11 cellular contexts compared by ENCODE assay signal in the genomic region with DNA sequence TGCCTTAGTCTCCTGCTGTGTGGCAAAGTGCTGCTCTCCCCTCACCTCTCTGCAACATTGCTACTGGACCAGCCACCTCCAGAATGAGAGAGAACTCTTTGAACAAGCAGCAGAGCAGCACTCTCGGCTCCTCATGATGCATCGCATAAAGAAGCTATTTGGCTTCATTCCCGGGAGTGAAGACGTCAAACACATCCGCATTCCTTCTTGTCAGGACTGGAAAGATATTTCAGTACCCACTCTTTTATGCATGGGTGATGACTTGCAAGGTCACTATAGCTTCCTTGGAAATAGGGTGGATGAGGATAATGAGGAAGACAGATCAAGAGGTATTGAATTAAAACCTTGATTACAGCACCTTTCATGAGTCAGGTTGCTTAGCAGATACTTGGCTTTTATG. TPM values are rescaled to one million over a fixed set of nuclear protein-coding genes. Genes with fewer than 3 reads are reported as not detected.
DNase-seq lines count a peak whose midpoint lies in the region; ATAC-seq and TF ChIP-seq lines count a peak whose summit lies in the region.
"Had no signal": no experiment of that assay in that cellular context is flagged by ENCODE, and none has a peak within 500 bp of the region (broad histone marks: within the 10 kb centered on the region; RNA-seq: fewer than 3 reads in every experiment).

No MANE protein-coding gene starts in this region.

- H3K9me3 Mint-ChIP-seq in CD4-positive, alpha-beta T cell, result no peaks in the 10 kb centered on the region

- H3K79me2 ChIP-seq in SK-N-SH (ENCODE audit: insufficient read depth), result no peaks in the 10 kb centered on the region

- H3K27me3 ChIP-seq in SK-N-SH (ENCODE audit: insufficient read depth) (no peaks in the 10 kb centered on the region), testis (no peaks in the 10 kb centered on the region)
- peaks cover 6% of the 10 kb centered on the region for H3K27me3 ChIP-seq in CD4-positive, alpha-beta T cell (ENCODE audit: control insufficient read depth, insufficient read depth, low read length)

- 12% methylated on average over 5 of the region's 5 CpGs for WGBS in SK-N-SH (ENCODE audit: low lambda C conversion rate)
- 30 to 42% methylated on average over 5 of the region's 5 CpGs for WGBS in testis, 2 donors

- H3K9me3 ChIP-seq in SK-N-SH (no peaks in the 10 kb centered on the region), testis (no peaks in the 10 kb centered on the region)
- no peaks in the 10 kb centered on the region for H3K9me3 ChIP-seq in CD4-positive, alpha-beta T cell (ENCODE audit: control insufficient read depth, low read length)

- peak; percentile 55 to 86 for ATAC-seq in left cardiac atrium
- ATAC-seq in CD4-positive, alpha-beta T cell (ENCODE audit: poor library complexity), result no peak
- no peak for ATAC-seq in GM18867 (IDR thresholded peaks at IDR 0.05; ENCODE audit: unreplicated experiment)

- peak; percentile 3 for DNase-seq in NCI-H510A treated with DMSO at 0.1 percent for 48 hours (lab: John Stamatoyannopoulos, UW)
- DNase-seq in NCI-H510A (lab: John Stamatoyannopoulos, UW), result no peak
- DNase-seq in SK-N-SH, result no peak
- DNase-seq in left cardiac atrium, result peak; percentile 46
- DNase-seq in testis, result peak; percentile 66
- DNase-seq in NCI-H524 treated with DMSO at 0.1 percent for 48 hours (lab: John Stamatoyannopoulos, UW), result no peak
- no peak for DNase-seq in CD4-positive, alpha-beta T cell
- DNase-seq: activated gamma-delta T cell treated with Interleukin-2 at 50 U/mL for 16 hours had no signal

- TF ChIP-seq CTCF in SK-N-SH (IDR thresholded peaks at IDR 0.05) (no peak), testis (IDR thresholded peaks at IDR 0.05) (no peak)
- TF ChIP-seq CTCF in CD4-positive, alpha-beta T cell (IDR thresholded peaks at IDR 0.05), result no peak

- no peak overlapping the region for H3K4me3 Mint-ChIP-seq in CD4-positive, alpha-beta T cell

- no peaks in the 10 kb centered on the region for H3K36me3 ChIP-seq in SK-N-SH (replicated peaks in 1 of 2; ENCODE audit: control insufficient read depth in 1 of 2, insufficient read depth in 2 of 2, low read length in 1 of 2)
- H3K36me3 ChIP-seq in testis (ENCODE audit: low read depth, missing control alignments), result no peaks in the 10 kb centered on the region

- H3K27ac ChIP-seq in SK-N-SH (ENCODE audit: low read depth in 2 of 2, low read length in 1 of 2), result peak overlapping the region; percentile 67 to 79
- no peak overlapping the region for H3K27ac ChIP-seq in testis
- H3K27ac ChIP-seq in CD4-positive, alpha-beta T cell (ENCODE audit: low read depth, low read length), result no peak overlapping the region
- H3K27ac ChIP-seq: SK-N-MC had no signal

- H3K4me1 ChIP-seq in SK-N-SH (ENCODE audit: control insufficient read depth in 1 of 2, insufficient read depth in 2 of 2, low read depth in 1 of 2, low read length in 1 of 2), result peaks cover 2 to 28% of the 10 kb centered on the region in 2 experiments; a peak in 3 of 4 replicates
- H3K4me1 ChIP-seq in testis, result peaks cover under 1% of the 10 kb centered on the region

- H3K4me1 Mint-ChIP-seq in CD4-positive, alpha-beta T cell (ENCODE audit: low read depth), result no peaks in the 10 kb centered on the region

- no peaks in the 10 kb centered on the region for H3K9me2 ChIP-seq in SK-N-SH

- H3K27me3 Mint-ChIP-seq in CD4-positive, alpha-beta T cell, result peaks cover 15% of the 10 kb centered on the region

- CTCF ChIA-PET in SK-N-SH (lab: Yijun Ruan, JAX), result interaction anchor here (4.0 to 5.0 kb wide), 3 partner anchors 18 to 290 kb away, joined by 28 to 60 read pairs (median 58); no protein-coding TSS in a partner anchor
- CTCF ChIA-PET in CD4-positive, alpha-beta T cell (lab: Charles Lee), result no interaction called here

- intact Hi-C loops in left cardiac atrium (cut with DNase I) (no loop called here), testis (cut with DNase I; ENCODE audit: low total_unique reads) (no loop called here)
- intact Hi-C loops in CD4-positive, alpha-beta T cell (cut with DNase I, micrococcal nuclease), result no loop called here

- TF ChIP-seq EP300 in SK-N-SH (IDR thresholded peaks at IDR 0.05; ENCODE audit: borderline replicate concordance in 1 of 2, low read depth in 1 of 2, low read length in 1 of 2), result peak in 1 of 2 experiments; percentile 77; a peak in 1 of 4 replicates

- no peak overlapping the region for H3K27ac Mint-ChIP-seq in CD4-positive, alpha-beta T cell

- no peaks in the 10 kb centered on the region for H4K20me1 ChIP-seq in SK-N-SH (ENCODE audit: insufficient read depth)

- no peak overlapping the region for H3K9ac ChIP-seq in SK-N-SH

- H3K4me2 ChIP-seq in SK-N-SH, result peak overlapping the region; percentile 41

- POLR2A ChIA-PET in SK-N-SH (lab: Yijun Ruan, JAX), result no interaction called here
- POLR2A ChIA-PET in CD4-positive, alpha-beta T cell (lab: Charles Lee), result no interaction called here

- TF ChIP-seq RAD21 in SK-N-SH (IDR thresholded peaks at IDR 0.05; ENCODE audit: low read length), result no peak

- H2AFZ ChIP-seq in SK-N-SH (ENCODE audit: low read depth), result 0 out of 2 replicates have a peak overlapping the region, but pooled peaks have one; percentile 21

- H3K4me3 ChIP-seq in SK-N-SH (ENCODE audit: low read depth in 2 of 2, low read length in 1 of 2) (no peak overlapping the region), testis (no peak overlapping the region)
- H3K4me3 ChIP-seq: SK-N-MC had no signal

- no peaks in the 10 kb centered on the region for H3K36me3 Mint-ChIP-seq in CD4-positive, alpha-beta T cell (ENCODE audit: low read depth)

- TF ChIP-seq POLR2A in testis (IDR thresholded peaks at IDR 0.05), result no peak

- peaks cover 36% of the 10 kb centered on the region for H3F3A ChIP-seq in SK-N-SH (replicated peaks; ENCODE audit: insufficient read depth)

TF ChIP-seq in SK-N-SH, 30 proteins besides CTCF, POLR2A, EP300 and RAD21 (continues in another document):
- TF ChIP-seq POLR2AphosphoS5 (IDR thresholded peaks at IDR 0.05; ENCODE audit: low read depth, low read length) (peak; percentile 53; the same call in 1 of the 2 replicates), FOSL2 (IDR thresholded peaks at IDR 0.05; ENCODE audit: borderline replicate concordance, low read depth) (peak; percentile 40), TCF12 (IDR thresholded peaks at IDR 0.05) (peak; percentile 72), JUND (IDR thresholded peaks at IDR 0.05) (peak; percentile 70), NFIC (IDR thresholded peaks at IDR 0.05; ENCODE audit: borderline replicate concordance) (peak; percentile 96), ELF1 (IDR thresholded peaks at IDR 0.05) (peak; percentile 96), GATA2 (CRISPR knock-in tag; IDR thresholded peaks at IDR 0.05) (no peak), PBX3 (IDR thresholded peaks at IDR 0.05) (peak; percentile 91)

RNA-seq across cellular contexts. Expression of gene CALHM4, which starts 4.3 kb away (rescaled TPM):
- not detected in 2 replicates for polyA plus RNA-seq in SK-N-SH (2012; rRNA removed)
- 0.04 and 0.05 TPM in 2 replicates for polyA plus RNA-seq in SK-N-SH (2012; cell fraction: cytosol; rRNA removed)
- polyA plus RNA-seq in SK-N-SH (2012; cell fraction: nucleus; rRNA removed), result 0.05 TPM in 1 of 2 replicates, not detected in the other
- not detected for total RNA-seq in left cardiac atrium
- total RNA-seq in testis, result under 1 TPM in 1 of 2 donors, not detected in 1; 0.25 TPM
- 1.2 TPM for polyA plus RNA-seq in testis (ENCODE audit: insufficient read depth, low read depth, low replicate concordance)
- not detected for total RNA-seq in CD4-positive, alpha-beta T cell

RNA-seq across cellular contexts. Expression of gene TRAPPC3L, which starts 12.4 kb away (rescaled TPM):
- polyA plus RNA-seq in SK-N-SH (2012; rRNA removed), result 0.03 and 0.11 TPM in 2 replicates
- 0.05 and 0.09 TPM in 2 replicates for polyA plus RNA-seq in SK-N-SH (2012; cell fraction: cytosol; rRNA removed)
- polyA plus RNA-seq in SK-N-SH (2012; cell fraction: nucleus; rRNA removed), result 0.07 TPM in 1 of 2 replicates, not detected in the other
- under 1 TPM; 0.24 TPM for total RNA-seq in left cardiac atrium
- under 1 TPM in 1 of 2 donors, not detected in 1; 0.39 TPM for total RNA-seq in testis
- polyA plus RNA-seq in testis (ENCODE audit: insufficient read depth, low read depth, low replicate concordance), result 0.37 TPM
- total RNA-seq in CD4-positive, alpha-beta T cell, result not detected
- total RNA-seq: lower leg skin had no signal

RNA-seq across cellular contexts. Expression of gene RWDD1, which starts 13.4 kb away (rescaled TPM):
- polyA plus RNA-seq in SK-N-SH (2012; rRNA removed) (17.7 and 18.8 TPM in 2 replicates), testis (ENCODE audit: insufficient read depth, low read depth, low replicate concordance) (15.6 TPM)
- 24.6 and 37.6 TPM in 2 replicates for polyA plus RNA-seq in SK-N-SH (2012; cell fraction: cytosol; rRNA removed)
- polyA plus RNA-seq in SK-N-SH (2012; cell fraction: nucleus; rRNA removed), result 5.1 and 6.7 TPM in 2 replicates
- total RNA-seq in left cardiac atrium (10 to 100 TPM; 52.7 to 61.5 TPM), testis (10 to 100 TPM; 20.5 to 27.8 TPM)
- 10 to 100 TPM; 60.3 to 60.5 TPM for total RNA-seq in CD4-positive, alpha-beta T cell

RNA-seq across cellular contexts. Expression of gene CALHM5, which starts 46.4 kb away (rescaled TPM):
- polyA plus RNA-seq in SK-N-SH (2012; rRNA removed) (0.38 and 0.55 TPM in 2 replicates), testis (ENCODE audit: insufficient read depth, low read depth, low replicate concordance) (1.5 TPM)
- 0.41 and 0.52 TPM in 2 replicates for polyA plus RNA-seq in SK-N-SH (2012; cell fraction: cytosol; rRNA removed)
- polyA plus RNA-seq in SK-N-SH (2012; cell fraction: nucleus; rRNA removed), result 0.15 and 0.50 TPM in 2 replicates
- total RNA-seq in left cardiac atrium (1 to 10 TPM; 2.5 to 3.0 TPM), testis (1 to 10 TPM; 2.0 TPM)
- not detected for total RNA-seq in CD4-positive, alpha-beta T cell

RNA-seq across cellular contexts. Expression of gene RSPH4A, which starts 58.4 kb away (rescaled TPM):
- polyA plus RNA-seq in SK-N-SH (2012; rRNA removed), result 0.30 and 0.37 TPM in 2 replicates
- polyA plus RNA-seq in SK-N-SH (2012; cell fraction: cytosol; rRNA removed), result 0.26 and 0.27 TPM in 2 replicates
- 0.81 and 0.89 TPM in 2 replicates for polyA plus RNA-seq in SK-N-SH (2012; cell fraction: nucleus; rRNA removed)
- total RNA-seq in left cardiac atrium, result under 1 TPM; 0.12 to 0.31 TPM
- 1 to 10 TPM; 2.1 to 5.2 TPM for total RNA-seq in testis
- 8.1 TPM for polyA plus RNA-seq in testis (ENCODE audit: insufficient read depth, low read depth, low replicate concordance)
- total RNA-seq in CD4-positive, alpha-beta T cell, result under 1 TPM; 0.56 to 0.88 TPM

Comparison
In these comparisons a context has a peak if more than half of its experiments do, and no peak if none do; other contexts are left out.
1. DNase-seq: peak in NCI-H510A treated with DMSO at 0.1 percent for 48 hours (single experiment), left cardiac atrium (single experiment) and testis (single experiment); none in NCI-H510A (single experiment), SK-N-SH (single experiment), NCI-H524 treated with DMSO at 0.1 percent for 48 hours (single experiment) and CD4-positive, alpha-beta T cell (0 of 10).
2. H3K27ac ChIP-seq: peak in SK-N-SH (2 of 2); none in testis (0 of 2) and CD4-positive, alpha-beta T cell (single experiment).
3. ATAC-seq: peak in left cardiac atrium (2 of 2); none in CD4-positive, alpha-beta T cell (single experiment) and GM18867 (single experiment).